Comparison of ENCODE assay signal across 18 cellular contexts in genomic region chr10:7955446-7955845, GRCh38.
A peak's percentile ranks its signal among the peaks of the same experiment; 100 is the strongest.
DNase-seq lines count a peak whose midpoint lies in the region; ATAC-seq and TF ChIP-seq lines count a peak whose summit lies in the region.
"Had no signal": no experiment of that assay in that cellular context is flagged by ENCODE, and none has a peak within 500 bp of the region (broad histone marks: within the 10 kb centered on the region; RNA-seq: fewer than 3 reads in every experiment).

No MANE protein-coding gene starts in this region.

- peak overlapping the region; percentile 23 for H3K9ac ChIP-seq in adipocyte (ENCODE audit: low read length)
- peak overlapping the region; percentile 35 for H3K9ac ChIP-seq in mesenchymal stem cell (ENCODE audit: low read length)

- no peak overlapping the region for H2BK120ac ChIP-seq in mesenchymal stem cell (ENCODE audit: low read depth, low read length)

- H3K9me3 ChIP-seq in Caco-2 (no peaks in the 10 kb centered on the region; the same call in 1 of the 2 replicates), adipocyte (ENCODE audit: control insufficient read depth, low read length) (no peaks in the 10 kb centered on the region), mesenchymal stem cell (ENCODE audit: control insufficient read depth, low read length) (no peaks in the 10 kb centered on the region)

- H4K91ac ChIP-seq in mesenchymal stem cell (ENCODE audit: low read length): no peak overlapping the region

- no peak overlapping the region for H3K27ac ChIP-seq in mesenchymal stem cell (ENCODE audit: low read length, poor library complexity, severe bottlenecking)

- peaks cover 13% of the 10 kb centered on the region for H3K79me1 ChIP-seq in mesenchymal stem cell (replicated peaks; ENCODE audit: low read length, poor library complexity, severe bottlenecking)

- intact Hi-C loops in Caco-2 (cut with micrococcal nuclease; ENCODE audit: unreplicated experiment): no loop called here

- H3K4me2 ChIP-seq in mesenchymal stem cell (ENCODE audit: low read length, poor library complexity, severe bottlenecking): no peak overlapping the region

- no peaks in the 10 kb centered on the region for H3K36me3 Mint-ChIP-seq in Caco-2 (ENCODE audit: insufficient read depth, unreplicated experiment)

- no peak overlapping the region for H2BK5ac ChIP-seq in mesenchymal stem cell (ENCODE audit: low read depth, low read length, poor library complexity, severe bottlenecking)

- H3K14ac ChIP-seq in mesenchymal stem cell (ENCODE audit: low read length in 2 of 2): no peak overlapping the region

- H3K27me3 ChIP-seq in Caco-2 (replicated peaks; ENCODE audit: control insufficient read depth, insufficient read depth, low read length) (no peaks in the 10 kb centered on the region), adipocyte (replicated peaks; ENCODE audit: control insufficient read depth, insufficient read depth, low read length) (no peaks in the 10 kb centered on the region), mesenchymal stem cell (ENCODE audit: control insufficient read depth in 1 of 2, insufficient read depth in 1 of 2, low read length in 2 of 2) (no peaks in the 10 kb centered on the region)

- H2AFZ ChIP-seq in mesenchymal stem cell (ENCODE audit: low read depth, low read length): no peak overlapping the region

- H3K4me1 ChIP-seq in Caco-2: peaks cover 21% of the 10 kb centered on the region
- H3K4me1 ChIP-seq in adipocyte (ENCODE audit: control insufficient read depth, insufficient read depth, low read length): peaks cover 25% of the 10 kb centered on the region
- peaks cover 4% of the 10 kb centered on the region for H3K4me1 ChIP-seq in mesenchymal stem cell (ENCODE audit: control insufficient read depth, insufficient read depth, low read depth, low read length)

- H3K9me3 Mint-ChIP-seq in Caco-2 (ENCODE audit: unreplicated experiment): no peaks in the 10 kb centered on the region

- H3K4me3 Mint-ChIP-seq in Caco-2 (ENCODE audit: unreplicated experiment): no peak overlapping the region

- H4K8ac ChIP-seq in mesenchymal stem cell (ENCODE audit: low read length): no peak overlapping the region

- no peak overlapping the region for H3K23ac ChIP-seq in mesenchymal stem cell (ENCODE audit: low read length in 2 of 2)

- H3K27me3 Mint-ChIP-seq in Caco-2 (ENCODE audit: insufficient read depth, unreplicated experiment): no peaks in the 10 kb centered on the region

- no peak overlapping the region for H3K4me3 ChIP-seq in AG09309 (ENCODE audit: control insufficient read depth, low read depth, low read length)
- no peak overlapping the region for H3K4me3 ChIP-seq in Caco-2 (ENCODE audit: low read depth, low read length)
- H3K4me3 ChIP-seq in adipocyte (ENCODE audit: low read length): no peak overlapping the region
- no peak overlapping the region for H3K4me3 ChIP-seq in mesenchymal stem cell (ENCODE audit: insufficient read depth in 1 of 2, low read depth in 1 of 2, low read length in 2 of 2)

- no peak overlapping the region for H2BK12ac ChIP-seq in mesenchymal stem cell (ENCODE audit: low read length in 2 of 2)

- no peak overlapping the region for H2AK5ac ChIP-seq in mesenchymal stem cell (ENCODE audit: low read length, severe bottlenecking)

- H3K36me3 ChIP-seq in Caco-2 (ENCODE audit: control insufficient read depth, insufficient read depth, low read length) (no peaks in the 10 kb centered on the region), adipocyte (ENCODE audit: control insufficient read depth, insufficient read depth, low read length, severe bottlenecking) (no peaks in the 10 kb centered on the region), mesenchymal stem cell (ENCODE audit: control insufficient read depth in 1 of 2, insufficient read depth in 2 of 2, low read depth in 1 of 2, low read length in 2 of 2) (no peaks in the 10 kb centered on the region)

- no peak for ATAC-seq in HG03175 (IDR thresholded peaks at IDR 0.05; ENCODE audit: unreplicated experiment)
- ATAC-seq: PC-3 had no signal

- H2BK15ac ChIP-seq in mesenchymal stem cell (ENCODE audit: low read depth, poor library complexity, severe bottlenecking): no peak overlapping the region

- CTCF ChIA-PET in Caco-2 (lab: Charles Lee): no interaction called here

- H3K4me1 Mint-ChIP-seq in Caco-2 (ENCODE audit: low read depth, unreplicated experiment): peaks cover 30% of the 10 kb centered on the region

- H3K18ac ChIP-seq in mesenchymal stem cell (ENCODE audit: low read depth in 1 of 2, low read length in 2 of 2): no peak overlapping the region

- peak overlapping the region; percentile 27 for H3K27ac Mint-ChIP-seq in Caco-2 (ENCODE audit: unreplicated experiment)

- POLR2A ChIA-PET in Caco-2 (lab: Charles Lee): no interaction called here

- DNase-seq in AG09309 (ENCODE audit: low read depth) (peak; percentile 29), Caco-2 (no peak), adipocyte (ENCODE audit: low read depth) (peak; percentile 80), mesenchymal stem cell (no peak), middle frontal gyrus (ENCODE audit: extremely low spot score, low spot score) (no peak), glomerular visceral epithelial cell (ENCODE audit: extremely low spot score) (no peak)
- DNase-seq: DMS 273 treated with DMSO at 0.1 percent for 48 hours, DND-41, GOT3, KG1, NCI-H1417 treated with DMSO at 0.1 percent for 48 hours, NCI-H1930, NCI-H345, NCI-H524 treated with DMSO at 0.1 percent for 48 hours, PC-3, RPMI8226, SHP77 treated with DMSO at 0.1 percent for 48 hours had no signal

- WGBS in mesenchymal stem cell: no CpG with 5 or more reads among the region's 1 CpG

- no peak overlapping the region for H3K4ac ChIP-seq in mesenchymal stem cell (ENCODE audit: low read depth in 1 of 2, low read length in 2 of 2)

- no peak for TF ChIP-seq CTCF in AG09309 (IDR thresholded peaks at IDR 0.05; ENCODE audit: control insufficient read depth, insufficient read depth, low read depth, low read length, missing control alignments)
- TF ChIP-seq CTCF in Caco-2 (IDR thresholded peaks at IDR 0.05; ENCODE audit: insufficient read depth in 1 of 2, low read depth in 1 of 2, low read length in 1 of 2, severe bottlenecking in 1 of 2, unreplicated experiment in 1 of 2): no peak

- no TSS peak for BruUV-seq in Caco-2 (replicated peaks; lab: Mats Ljungman, UMichigan)

Comparison
In these comparisons a context has a peak if more than half of its experiments do, and no peak if none do; other contexts are left out.
1. DNase-seq: peak in AG09309 (single experiment) and adipocyte (single experiment); none in Caco-2 (0 of 2), mesenchymal stem cell (single experiment), middle frontal gyrus (single experiment) and glomerular visceral epithelial cell (single experiment).